Comparison of ENCODE assay signal across 15 cellular contexts in the genomic region with DNA sequence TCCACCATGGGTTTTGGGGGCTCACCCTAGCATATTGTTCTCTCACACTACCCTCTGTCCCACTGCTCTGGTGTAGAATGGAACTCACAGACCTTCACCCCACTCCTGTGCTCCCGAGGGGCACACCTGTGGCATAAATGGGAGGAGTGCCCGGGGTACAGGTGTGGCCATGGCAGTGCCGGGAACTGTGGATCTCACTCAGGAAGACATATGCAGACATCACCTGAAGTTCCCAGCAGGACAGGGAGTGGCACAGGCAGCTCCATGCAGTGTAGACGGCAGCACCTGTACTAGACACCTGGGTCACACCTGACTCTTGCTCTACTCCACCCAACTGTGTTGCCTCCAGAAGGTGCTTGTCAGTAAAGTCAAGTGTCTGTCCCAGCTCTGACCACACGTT. TPM values are rescaled to one million over a fixed set of nuclear protein-coding genes. Genes with fewer than 3 reads are reported as not detected.
DNase-seq lines count a peak whose midpoint lies in the region; ATAC-seq and TF ChIP-seq lines count a peak whose summit lies in the region.
"Had no signal": no experiment of that assay in that cellular context is flagged by ENCODE, and none has a peak within 500 bp of the region (broad histone marks: within the 10 kb centered on the region; RNA-seq: fewer than 3 reads in every experiment).

No MANE protein-coding gene starts in this region.

- H3K36me3 ChIP-seq in left lung, result no peaks in the 10 kb centered on the region
- H3K36me3 ChIP-seq in thyroid gland, result no peaks in the 10 kb centered on the region
- H3K36me3 ChIP-seq: BLaER1 had no signal

- no peak for DNase-seq in stimulated activated naive CD8-positive, alpha-beta T cell treated with anti-CD3 and anti-CD28 coated beads, Interleukin-15, amount 100 ng/mL, for 72 hours
- DNase-seq in stimulated activated naive CD8-positive, alpha-beta T cell treated with anti-CD3 and anti-CD28 coated beads, Interleukin-15, Interleukin-2, amounts not matched to agents 100 U/mL and 50 U/mL, for 24 hours, result no peak
- DNase-seq in left lung (no peak), thyroid gland (peak; percentile 6 to 38), NCI-H2081 (lab: John Stamatoyannopoulos, UW) (no peak), NCI-H446 treated with DMSO at 0.1 percent for 48 hours (lab: John Stamatoyannopoulos, UW) (no peak)
- DNase-seq: 8988T; CD4-positive, alpha-beta memory T cell; DMS153; DMS79; GDM1; H9 had no signal

- no peak overlapping the region for H3K4me3 ChIP-seq in left lung
- no peak overlapping the region for H3K4me3 ChIP-seq in thyroid gland (replicated peaks in 1 of 3)
- H3K4me3 ChIP-seq: BLaER1 had no signal

- TF ChIP-seq CTCF in left lung (IDR thresholded peaks at IDR 0.05), result no peak
- TF ChIP-seq CTCF in thyroid gland (IDR thresholded peaks at IDR 0.05), result no peak

- ATAC-seq in stimulated activated naive CD8-positive, alpha-beta T cell treated with anti-CD3 and anti-CD28 coated beads, Interleukin-15, amount 100 ng/mL, for 72 hours, result peak; percentile 24
- ATAC-seq in stimulated activated naive CD8-positive, alpha-beta T cell treated with anti-CD3 and anti-CD28 coated beads, Interleukin-15, Interleukin-2, amounts not matched to agents 100 U/mL and 50 U/mL, for 24 hours, result no peak
- ATAC-seq in left lung (peak; percentile 30), HG03108 (IDR thresholded peaks at IDR 0.05; ENCODE audit: unreplicated experiment) (no peak)

- WGBS in thyroid gland, 2 donors, result 59 to 62% methylated on average over 5 of the region's 5 CpGs

- H3K27ac Mint-ChIP-seq in stimulated activated naive CD8-positive, alpha-beta T cell treated with anti-CD3 and anti-CD28 coated beads, Interleukin-15, amount 100 ng/mL, for 72 hours, result no peak overlapping the region
- H3K27ac Mint-ChIP-seq: CD14-positive monocyte; CD4-positive, alpha-beta memory T cell had no signal

- no peak for TF ChIP-seq POLR2A in thyroid gland (IDR thresholded peaks at IDR 0.05)

- H3K27me3 ChIP-seq in left lung (no peaks in the 10 kb centered on the region), thyroid gland (no peaks in the 10 kb centered on the region)
- H3K27me3 ChIP-seq: BLaER1 had no signal

- peaks cover 6% of the 10 kb centered on the region for H3K27me3 Mint-ChIP-seq in stimulated activated naive CD8-positive, alpha-beta T cell treated with anti-CD3 and anti-CD28 coated beads, Interleukin-15, amount 100 ng/mL, for 72 hours
- H3K27me3 Mint-ChIP-seq: CD4-positive, alpha-beta memory T cell had no signal

- H3K9me3 Mint-ChIP-seq in stimulated activated naive CD8-positive, alpha-beta T cell treated with anti-CD3 and anti-CD28 coated beads, Interleukin-15, amount 100 ng/mL, for 72 hours, result no peaks in the 10 kb centered on the region
- H3K9me3 Mint-ChIP-seq: CD4-positive, alpha-beta memory T cell; H9 had no signal

- intact Hi-C loops in left lung (cut with DNase I) (no loop called here), thyroid gland (cut with DNase I) (no loop called here)

- H3K4me1 Mint-ChIP-seq in stimulated activated naive CD8-positive, alpha-beta T cell treated with anti-CD3 and anti-CD28 coated beads, Interleukin-15, amount 100 ng/mL, for 72 hours, result no peaks in the 10 kb centered on the region
- H3K4me1 Mint-ChIP-seq: CD14-positive monocyte; CD4-positive, alpha-beta memory T cell; H9 had no signal

- H3K9me3 ChIP-seq in left lung, result no peaks in the 10 kb centered on the region
- H3K9me3 ChIP-seq in thyroid gland, result no peaks in the 10 kb centered on the region
- H3K9me3 ChIP-seq: BLaER1 had no signal

- H3K4me3 Mint-ChIP-seq in stimulated activated naive CD8-positive, alpha-beta T cell treated with anti-CD3 and anti-CD28 coated beads, Interleukin-15, amount 100 ng/mL, for 72 hours, result no peak overlapping the region
- H3K4me3 Mint-ChIP-seq: CD14-positive monocyte; CD4-positive, alpha-beta memory T cell; H9 had no signal

- H3K4me1 ChIP-seq in left lung (no peaks in the 10 kb centered on the region), thyroid gland (peaks cover 15 to 25% of the 10 kb centered on the region in 2 donors)
- H3K4me1 ChIP-seq: BLaER1 had no signal

- no peak overlapping the region for H3K27ac ChIP-seq in left lung
- H3K27ac ChIP-seq in thyroid gland, result no peak overlapping the region
- H3K27ac ChIP-seq: BLaER1 had no signal

RNA-seq across cellular contexts. Expression of gene MRPS22, which starts 57.6 kb away (rescaled TPM):
- total RNA-seq in left lung (10 to 100 TPM; 28.4 to 36.8 TPM), thyroid gland (10 to 100 TPM; 40.1 to 60.9 (median 48.6) TPM)

Comparison
In these comparisons a context has a peak if more than half of its experiments do, and no peak if none do; other contexts are left out.
1. ATAC-seq: peak in stimulated activated naive CD8-positive, alpha-beta T cell treated with anti-CD3 and anti-CD28 coated beads, Interleukin-15, amount 100 ng/mL, for 72 hours (single experiment) and left lung (single experiment); none in stimulated activated naive CD8-positive, alpha-beta T cell treated with anti-CD3 and anti-CD28 coated beads, Interleukin-15, Interleukin-2, amounts not matched to agents 100 U/mL and 50 U/mL, for 24 hours (single experiment) and HG03108 (single experiment).
2. DNase-seq: peak in thyroid gland (2 of 2); none in stimulated activated naive CD8-positive, alpha-beta T cell treated with anti-CD3 and anti-CD28 coated beads, Interleukin-15, amount 100 ng/mL, for 72 hours (0 of 2), stimulated activated naive CD8-positive, alpha-beta T cell treated with anti-CD3 and anti-CD28 coated beads, Interleukin-15, Interleukin-2, amounts not matched to agents 100 U/mL and 50 U/mL, for 24 hours (single experiment), left lung (0 of 2), NCI-H2081 (0 of 2) and NCI-H446 treated with DMSO at 0.1 percent for 48 hours (single experiment).